21 cellular contexts compared by ENCODE assay signal in the genomic region with DNA sequence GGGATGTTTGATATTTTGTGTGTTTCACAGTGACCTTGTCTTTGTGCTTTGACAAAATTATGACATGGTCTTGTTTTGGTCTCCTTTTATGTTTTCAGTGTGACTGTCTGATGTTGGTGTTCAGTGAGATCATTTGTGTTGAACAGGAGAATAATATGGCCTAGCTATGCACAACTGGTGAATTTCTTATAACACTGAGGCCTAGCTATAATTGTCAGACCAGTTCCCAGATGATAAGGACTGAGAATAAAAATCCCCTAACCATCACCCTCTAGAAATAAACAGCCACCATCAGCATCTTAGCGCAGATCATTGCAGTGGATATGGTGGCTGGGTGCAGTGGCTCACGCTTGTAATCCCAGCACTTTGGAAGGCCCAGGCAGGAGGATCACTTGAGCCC.
"Had no signal": no experiment of that assay in that cellular context is flagged by ENCODE, and none has a peak within 500 bp of the region (broad histone marks: within the 10 kb centered on the region; RNA-seq: fewer than 3 reads in every experiment).

No MANE protein-coding gene starts in this region.

- DNase-seq: dorsolateral prefrontal cortex; effector CD8-positive, alpha-beta T cell; heart left ventricle; hippocampal formation; left colon; left ventricle myocardium superior; mesenchymal stem cell; midbrain; right lobe of liver; stimulated activated CD4-positive, alpha-beta T cell treated with anti-CD3 and anti-CD28 coated beads, Interleukin-4, amount 100 ng/mL, for 1 hour; stomach; substantia nigra; trophoblast cell had no signal

- H3K27me3 Mint-ChIP-seq: natural killer cell treated with Interleukin-12 subunit alpha and Interleukin-12 subunit beta and Interleukin-15 and Interleukin-18, amount 100 ng/mL, for 72 hours; stimulated activated memory B cell treated with anti-CD40 and anti-IgM and Interleukin-4, amounts not matched to agents 10 μg/mL and 1 μg/mL and 100 μg/mL, for 72 hours had no signal

- H3K4me1 Mint-ChIP-seq: neural progenitor cell; stimulated activated memory B cell treated with anti-CD40 and anti-IgM and Interleukin-4, amounts not matched to agents 10 μg/mL and 1 μg/mL and 100 μg/mL, for 72 hours had no signal

- H3K36me3 ChIP-seq: neural progenitor cell, prostate gland, right lobe of liver had no signal

- H3K9ac ChIP-seq: neural progenitor cell, parathyroid adenoma had no signal

- H3K9me3 ChIP-seq: heart left ventricle, prostate gland, right lobe of liver, stomach, thoracic aorta had no signal

- H2AFZ ChIP-seq: neural progenitor cell, parathyroid adenoma had no signal

- H3K79me2 ChIP-seq: parathyroid adenoma had no signal

- H3K4me1 ChIP-seq: heart left ventricle, neural progenitor cell, parathyroid adenoma, prostate gland, right lobe of liver, stomach had no signal

- H3K27me3 ChIP-seq: dorsolateral prefrontal cortex, heart left ventricle, neural progenitor cell, right lobe of liver, stomach had no signal

- H3K27ac ChIP-seq: coronary artery, dorsolateral prefrontal cortex, heart left ventricle, neural progenitor cell, parathyroid adenoma, prostate gland, right lobe of liver, stomach, thoracic aorta had no signal

- H3K27ac Mint-ChIP-seq: natural killer cell treated with Interleukin-12 subunit alpha and Interleukin-12 subunit beta and Interleukin-15 and Interleukin-18, amount 100 ng/mL, for 72 hours; neural progenitor cell; stimulated activated memory B cell treated with anti-CD40 and anti-IgM and Interleukin-4, amounts not matched to agents 10 μg/mL and 1 μg/mL and 100 μg/mL, for 72 hours had no signal

- H3K9me3 Mint-ChIP-seq: natural killer cell treated with Interleukin-12 subunit alpha and Interleukin-12 subunit beta and Interleukin-15 and Interleukin-18, amount 100 ng/mL, for 72 hours; neural progenitor cell; stimulated activated memory B cell treated with anti-CD40 and anti-IgM and Interleukin-4, amounts not matched to agents 10 μg/mL and 1 μg/mL and 100 μg/mL, for 72 hours had no signal

- H3K4me2 ChIP-seq: neural progenitor cell had no signal

- H3K4me3 ChIP-seq: coronary artery, dorsolateral prefrontal cortex, heart left ventricle, lung, neural progenitor cell, prostate gland, right lobe of liver, stomach, thoracic aorta had no signal

- H3K4me3 Mint-ChIP-seq: natural killer cell treated with Interleukin-12 subunit alpha and Interleukin-12 subunit beta and Interleukin-15 and Interleukin-18, amount 100 ng/mL, for 72 hours; neural progenitor cell; stimulated activated memory B cell treated with anti-CD40 and anti-IgM and Interleukin-4, amounts not matched to agents 10 μg/mL and 1 μg/mL and 100 μg/mL, for 72 hours had no signal
